Comparison of ENCODE assay signal across 8 cellular contexts in genomic region chr15:76335851-76336253, GRCh38. TPM values are rescaled to one million over a fixed set of nuclear protein-coding genes. Genes with fewer than 3 reads are reported as not detected.
DNase-seq lines count a peak whose midpoint lies in the region; ATAC-seq lines count a peak whose summit lies in the region.

No MANE protein-coding gene starts in this region.

- H3K27ac Mint-ChIP-seq in activated naive CD8-positive, alpha-beta T cell: no peak overlapping the region

- H3K9me3 ChIP-seq in HUES64 (ENCODE audit: insufficient read depth, low read depth, low read length): no peaks in the 10 kb centered on the region
- no peaks in the 10 kb centered on the region for H3K9me3 ChIP-seq in muscle layer of duodenum (ENCODE audit: control insufficient read depth in 1 of 2, low read length in 2 of 2)

- H3K4me3 Mint-ChIP-seq in activated naive CD8-positive, alpha-beta T cell: peak overlapping the region; percentile 83

- peaks cover 6% of the 10 kb centered on the region; the same call in 1 of the 2 replicates for H3K4me1 ChIP-seq in HUES64 (ENCODE audit: insufficient read depth, low read length)
- peaks cover 0 to 34% of the 10 kb centered on the region in 2 donors for H3K4me1 ChIP-seq in muscle layer of duodenum (ENCODE audit: control insufficient read depth in 1 of 2, insufficient read depth in 2 of 2, low read length in 2 of 2)

- H3K4me3 ChIP-seq in HUES64 (ENCODE audit: low read length) (peak overlapping the region; percentile 61), muscle layer of duodenum (ENCODE audit: low read depth in 1 of 2, low read length in 2 of 2) (peak overlapping the region; percentile 59 to 69)

- peaks cover 40% of the 10 kb centered on the region for H3K4me1 Mint-ChIP-seq in activated naive CD8-positive, alpha-beta T cell (ENCODE audit: low read depth)

- 0% methylated on average over 10 of the region's 11 CpGs for WGBS in HUES64

- DNase-seq in Daoy (ENCODE audit: low read depth) (peak; percentile 39), DMS79 (lab: John Stamatoyannopoulos, UW) (no peak), SK-N-DZ (ENCODE audit: low spot score) (no peak)

- H3K36me3 Mint-ChIP-seq in activated naive CD8-positive, alpha-beta T cell: no peaks in the 10 kb centered on the region

- H3K9me3 Mint-ChIP-seq in activated naive CD8-positive, alpha-beta T cell (ENCODE audit: low read depth): no peaks in the 10 kb centered on the region

- H3K27me3 Mint-ChIP-seq in activated naive CD8-positive, alpha-beta T cell: peaks cover 41% of the 10 kb centered on the region

- peaks cover 75% of the 10 kb centered on the region for H3K27me3 ChIP-seq in HUES64 (ENCODE audit: insufficient read depth, low read length)
- peaks cover 38% of the 10 kb centered on the region for H3K27me3 ChIP-seq in muscle layer of duodenum (ENCODE audit: low read depth, low read length)

- H3K9ac ChIP-seq in HUES64 (ENCODE audit: low read depth, low read length): peak overlapping the region; percentile 66

- no peak for ATAC-seq in HG03135 (IDR thresholded peaks at IDR 0.05; ENCODE audit: unreplicated experiment)
- no peak for ATAC-seq in HG03354 (IDR thresholded peaks at IDR 0.05; ENCODE audit: poor library complexity, severe bottlenecking, unreplicated experiment)

- H3K27ac ChIP-seq in HUES64 (ENCODE audit: low read depth, low read length) (peak overlapping the region; percentile 32; the same call in 1 of the 2 replicates), muscle layer of duodenum (ENCODE audit: low read length) (peak overlapping the region; percentile 45)

- H3K36me3 ChIP-seq in HUES64 (ENCODE audit: insufficient read depth, low read length): no peaks in the 10 kb centered on the region
- no peaks in the 10 kb centered on the region for H3K36me3 ChIP-seq in muscle layer of duodenum (ENCODE audit: control insufficient read depth in 1 of 2, insufficient read depth in 2 of 2, low read length in 2 of 2)

RNA-seq across cellular contexts. Expression of gene ISL2, which starts 0.7 kb away (rescaled TPM):
- 3.2 and 5.0 TPM in 2 replicates for total RNA-seq in Daoy (2014; rRNA removed; shearing (Covaris generic))
- polyA plus RNA-seq in HUES64 (2013, experiment 1 of 2): not detected
- not detected for polyA plus RNA-seq in HUES64 (2013, experiment 2 of 2)
- polyA plus RNA-seq in SK-N-DZ (2014; cell fraction: cytosol; rRNA removed): 10.2 and 11.3 TPM in 2 replicates
- polyA plus RNA-seq in SK-N-DZ (2014; cell fraction: nucleus; rRNA removed): 19.9 and 23.2 TPM in 2 replicates

RNA-seq across cellular contexts. Expression of gene ETFA, which starts 24.6 kb away (rescaled TPM):
- 104 and 110 TPM in 2 replicates for total RNA-seq in Daoy (2014; rRNA removed; shearing (Covaris generic))
- polyA plus RNA-seq in HUES64 (2013, experiment 1 of 2): 61.9 TPM
- 61.7 TPM for polyA plus RNA-seq in HUES64 (2013, experiment 2 of 2)
- polyA plus RNA-seq in SK-N-DZ (2014; cell fraction: cytosol; rRNA removed): 238 and 247 TPM in 2 replicates
- 176 and 188 TPM in 2 replicates for polyA plus RNA-seq in SK-N-DZ (2014; cell fraction: nucleus; rRNA removed)
